ENCODE assay signal across 11 cellular contexts in the genomic region with DNA sequence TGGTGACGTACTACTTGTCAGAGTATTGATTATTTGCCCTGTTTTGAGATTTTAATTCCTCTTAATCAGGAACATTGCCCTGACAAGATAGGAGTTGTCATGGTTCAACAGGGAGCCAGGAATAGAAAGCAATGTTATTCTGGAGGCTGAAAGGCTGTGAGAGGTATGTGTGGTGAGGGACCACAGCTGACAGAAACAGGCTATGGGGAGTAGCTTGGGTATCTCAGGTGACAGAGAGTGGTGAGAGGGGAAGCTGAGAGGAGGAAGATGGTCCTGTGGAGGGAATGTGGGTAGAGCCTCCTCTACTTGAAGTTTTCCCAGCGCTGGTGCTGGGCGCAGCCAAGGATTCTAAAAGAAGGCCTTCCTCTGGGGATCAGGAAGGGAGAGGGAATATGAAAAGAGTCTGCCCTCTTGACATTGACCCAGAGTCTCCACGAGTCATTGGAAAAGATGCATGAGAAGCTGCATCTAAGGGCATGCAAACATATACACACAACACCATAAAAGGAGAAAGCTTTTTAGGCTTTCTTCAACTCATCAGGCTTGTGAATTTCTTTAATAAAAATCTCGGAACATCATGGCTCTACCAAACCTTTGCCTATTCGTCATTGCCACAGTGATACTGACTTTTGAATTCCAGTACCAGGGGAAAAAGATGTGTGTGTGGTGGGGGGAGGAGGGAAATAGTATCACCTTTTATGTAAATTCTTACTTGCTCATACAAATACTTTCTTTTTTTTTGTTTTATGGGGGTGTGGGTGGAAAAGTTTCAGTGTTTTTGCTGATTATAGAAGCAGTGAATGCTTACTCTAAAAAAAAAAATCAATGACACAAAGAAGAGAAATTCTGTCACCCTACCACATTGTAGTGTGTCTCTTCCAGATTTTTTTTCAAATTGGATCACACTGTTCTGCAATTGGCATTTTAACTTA. TPM values are rescaled to one million over a fixed set of nuclear protein-coding genes. Genes with fewer than 3 reads are reported as not detected.
DNase-seq lines count a peak whose midpoint lies in the region; ATAC-seq, FAIRE-seq and TF ChIP-seq lines count a peak whose summit lies in the region.
"Had no signal": no experiment of that assay in that cellular context is flagged by ENCODE, and none has a peak within 500 bp of the region (broad histone marks: within the 10 kb centered on the region; RNA-seq: fewer than 3 reads in every experiment).

No MANE protein-coding gene starts in this region.

- H3K79me2 ChIP-seq in HepG2 (ENCODE audit: insufficient read depth, low read length) = no peaks in the 10 kb centered on the region

- no peak overlapping the region for H3K4me3 ChIP-seq in HepG2 (replicated peaks in 1 of 3; ENCODE audit: insufficient read depth in 1 of 3, low read depth in 2 of 3, low read length in 3 of 3)

- no peak for TF ChIP-seq EP300 in HepG2 (IDR thresholded peaks at IDR 0.05; ENCODE audit: low read depth in 2 of 2, low read length in 2 of 2)
- no peak for TF ChIP-seq EP300 in HepG2 (CRISPR knock-in tag; IDR thresholded peaks at IDR 0.05; ENCODE audit: borderline replicate concordance)

- in situ Hi-C loops in HepG2 (cut with HindIII; ENCODE audit: extremely low pct_ligation_motif_present, low pct_unique_long_range_greater_than_20kb) = no loop called here

- H3K27me3 ChIP-seq in HepG2 (ENCODE audit: control insufficient read depth in 1 of 2, insufficient read depth in 2 of 2, low read length in 2 of 2) = no peaks in the 10 kb centered on the region

- no peaks in the 10 kb centered on the region for H3K4me1 ChIP-seq in HepG2 (ENCODE audit: insufficient read depth, low read length)

- POLR2A ChIA-PET in HepG2 (lab: Yijun Ruan, JAX) = no interaction called here

- no peak overlapping the region for H3K9ac ChIP-seq in HepG2 (ENCODE audit: insufficient read depth, low read depth, low read length)

- H3K9me3 ChIP-seq in HepG2 (ENCODE audit: low read length) = no peaks in the 10 kb centered on the region

- ATAC-seq in GM21717 (IDR thresholded peaks at IDR 0.05; ENCODE audit: unreplicated experiment) (peak; percentile 66), HG03378 (IDR thresholded peaks at IDR 0.05; ENCODE audit: unreplicated experiment) (peak; percentile 41), HepG2 (no peak)

- no peak overlapping the region for H3K27ac ChIP-seq in HepG2 (ENCODE audit: extremely low read length, insufficient read depth, low read length)

- no peaks in the 10 kb centered on the region for H3K36me3 ChIP-seq in HepG2 (replicated peaks in 1 of 2; ENCODE audit: control insufficient read depth in 1 of 2, insufficient read depth in 2 of 2, low read length in 2 of 2)

- FAIRE-seq in HepG2 (lab: Jason Lieb, UNC) = no peak
- FAIRE-seq: A204.1, endometrium had no signal

- no TSS peak for BruUV-seq in HepG2 (replicated peaks; lab: Mats Ljungman, UMichigan)

- 35% methylated on average over 6 of the region's 6 CpGs for WGBS in HepG2 (ENCODE audit: low lambda C conversion rate)

- CTCF ChIA-PET in HepG2 (lab: Yijun Ruan, JAX; ENCODE audit: low intra/inter-chr PET ratio, low total read pairs) = no interaction called here

- intact Hi-C loops in HepG2 (cut with micrococcal nuclease; ENCODE audit: unreplicated experiment) = no loop called here

- TF ChIP-seq POLR2A in HepG2 (IDR thresholded peaks at IDR 0.05; ENCODE audit: insufficient read depth in 1 of 2, low read depth in 2 of 2, low read length in 2 of 2) = no peak

- TF ChIP-seq RAD21 in HepG2 (CRISPR knock-in tag; IDR thresholded peaks at IDR 0.05) = no peak

- no peak for TF ChIP-seq CTCF in HepG2 (CRISPR knock-in tag; IDR thresholded peaks at IDR 0.05)

- H4K20me1 ChIP-seq in HepG2 (ENCODE audit: insufficient read depth, low read length) = no peaks in the 10 kb centered on the region

- H3K4me2 ChIP-seq in HepG2 (ENCODE audit: low read depth, low read length) = no peak overlapping the region

- H2AFZ ChIP-seq in HepG2 (ENCODE audit: low read length) = no peak overlapping the region

- peak; percentile 23 for DNase-seq in NCI-H2107 treated with DMSO at 0.1 percent for 48 hours (lab: John Stamatoyannopoulos, UW; ENCODE audit: unreplicated experiment)
- DNase-seq in NCI-H2107 (lab: John Stamatoyannopoulos, UW) = no peak
- DNase-seq in HepG2 (ENCODE audit: low spot score) = no peak
- no peak for DNase-seq in NK-92 treated with Interleukin-12 subunit alpha and Interleukin-12 subunit beta, amount 100 ng/mL, for 24 hours (lab: John Stamatoyannopoulos, UW)
- no peak for DNase-seq in hippocampal formation (lab: John Stamatoyannopoulos, UW)
- no peak for DNase-seq in stimulated activated CD4-positive, alpha-beta T cell treated with anti-CD3 and anti-CD28 coated beads, Interleukin-4, amount 100 ng/mL, for 4 hours
- DNase-seq: activated naive CD4-positive, alpha-beta T cell had no signal

TF ChIP-seq in HepG2, 621 proteins besides CTCF, POLR2A, EP300 and RAD21:
- TF ChIP-seq CREB1 (IDR thresholded peaks at IDR 0.05) (0 out of 2 replicates have a peak, but pooled peaks have one; percentile 46), CREB1 (CRISPR knock-in tag; IDR thresholded peaks at IDR 0.05) (no peak)
- TF ChIP-seq, protein P1, sequence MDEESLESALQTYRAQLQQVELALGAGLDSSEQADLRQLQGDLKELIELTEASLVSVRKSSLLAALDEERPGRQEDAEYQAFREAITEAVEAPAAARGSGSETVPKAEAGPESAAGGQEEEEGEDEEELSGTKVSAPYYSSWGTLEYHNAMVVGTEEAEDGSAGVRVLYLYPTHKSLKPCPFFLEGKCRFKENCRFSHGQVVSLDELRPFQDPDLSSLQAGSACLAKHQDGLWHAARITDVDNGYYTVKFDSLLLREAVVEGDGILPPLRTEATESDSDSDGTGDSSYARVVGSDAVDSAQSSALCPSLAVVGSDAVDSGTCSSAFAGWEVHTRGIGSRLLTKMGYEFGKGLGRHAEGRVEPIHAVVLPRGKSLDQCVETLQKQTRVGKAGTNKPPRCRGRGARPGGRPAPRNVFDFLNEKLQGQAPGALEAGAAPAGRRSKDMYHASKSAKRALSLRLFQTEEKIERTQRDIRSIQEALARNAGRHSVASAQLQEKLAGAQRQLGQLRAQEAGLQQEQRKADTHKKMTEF (CRISPR knock-in tag; IDR thresholded peaks at IDR 0.05) = no peak

RNA-seq across cellular contexts. Expression of a gene that starts 39.9 kb away (rescaled TPM):
- total RNA-seq in HepG2 (2016; rRNA removed; fragmentation: Illumina TruSeq; extraction: Trizol) = 25.2 and 44.4 TPM in 2 replicates
- 7.9 and 8.6 TPM in 2 replicates for total RNA-seq in HepG2 (2016; cell fraction: cytosol; rRNA removed; fragmentation: Illumina TruSeq; extraction: Trizol; ENCODE audit: low read depth)
- total RNA-seq in HepG2 (2016; cell fraction: insoluble cytoplasmic fraction; rRNA removed; fragmentation: Illumina TruSeq; extraction: Trizol) = 26.3 and 40.3 TPM in 2 replicates
- 9.4 and 10.7 TPM in 2 replicates for total RNA-seq in HepG2 (2016; cell fraction: membrane; rRNA removed; fragmentation: Illumina TruSeq; extraction: Trizol)
- total RNA-seq in HepG2 (2016; cell fraction: nucleus; rRNA removed; fragmentation: Illumina TruSeq; extraction: Trizol) = 30.8 and 35.0 TPM in 2 replicates
- polyA plus RNA-seq in HepG2 (2011; rRNA removed) = 17.0 and 20.8 TPM in 2 replicates
- polyA plus RNA-seq in HepG2 (2011; cell fraction: cytosol; rRNA removed) = 19.3 and 24.1 TPM in 2 replicates
- polyA plus RNA-seq in HepG2 (2011; cell fraction: nucleus; rRNA removed) = 9.2 and 12.0 TPM in 2 replicates
- 23.8 and 32.5 TPM in 2 replicates for polyA plus RNA-seq in HepG2 (2012)
- 6.4 and 6.9 TPM in 2 replicates for polyA plus RNA-seq in HepG2 (2016; cell fraction: cytosol; fragmentation: Illumina TruSeq; extraction: Trizol; ENCODE audit: low read depth)
- 21.8 and 23.9 TPM in 2 replicates for polyA plus RNA-seq in HepG2 (2016; cell fraction: insoluble cytoplasmic fraction; fragmentation: Illumina TruSeq; extraction: Trizol; ENCODE audit: low read depth)
- 8.3 and 8.6 TPM in 2 replicates for polyA plus RNA-seq in HepG2 (2016; cell fraction: membrane; fragmentation: Illumina TruSeq; extraction: Trizol; ENCODE audit: low read depth)
- polyA plus RNA-seq in HepG2 (2016; cell fraction: nucleus; fragmentation: Illumina TruSeq; extraction: Trizol; ENCODE audit: insufficient read depth, low read depth) = 38.7 and 45.9 TPM in 2 replicates
- polyA minus RNA-seq in HepG2 (2011; rRNA and poly(A)+ RNA removed; ENCODE audit: low replicate concordance) = 9.0 and 23.9 TPM in 2 replicates
- polyA minus RNA-seq in HepG2 (2011; cell fraction: cytosol; rRNA and poly(A)+ RNA removed) = 15.3 and 15.4 TPM in 2 replicates
- 11.6 and 15.4 TPM in 2 replicates for polyA minus RNA-seq in HepG2 (2011; cell fraction: nucleus; rRNA and poly(A)+ RNA removed)

RNA-seq across cellular contexts. Expression of a gene that starts 43.9 kb away (rescaled TPM):
- 29.8 and 37.6 TPM in 2 replicates for total RNA-seq in HepG2 (2016; rRNA removed; fragmentation: Illumina TruSeq; extraction: Trizol)
- total RNA-seq in HepG2 (2016; cell fraction: cytosol; rRNA removed; fragmentation: Illumina TruSeq; extraction: Trizol; ENCODE audit: low read depth) = 12.6 and 12.8 TPM in 2 replicates
- total RNA-seq in HepG2 (2016; cell fraction: insoluble cytoplasmic fraction; rRNA removed; fragmentation: Illumina TruSeq; extraction: Trizol) = 27.0 and 34.6 TPM in 2 replicates
- total RNA-seq in HepG2 (2016; cell fraction: membrane; rRNA removed; fragmentation: Illumina TruSeq; extraction: Trizol) = 36.5 and 40.3 TPM in 2 replicates
- total RNA-seq in HepG2 (2016; cell fraction: nucleus; rRNA removed; fragmentation: Illumina TruSeq; extraction: Trizol) = 23.7 and 28.3 TPM in 2 replicates
- 20.4 and 23.3 TPM in 2 replicates for polyA plus RNA-seq in HepG2 (2011; rRNA removed)
- polyA plus RNA-seq in HepG2 (2011; cell fraction: cytosol; rRNA removed) = 6.8 and 14.1 TPM in 2 replicates
- 13.7 and 18.0 TPM in 2 replicates for polyA plus RNA-seq in HepG2 (2011; cell fraction: nucleus; rRNA removed)
- 29.6 and 41.4 TPM in 2 replicates for polyA plus RNA-seq in HepG2 (2012)
- 9.4 and 10.8 TPM in 2 replicates for polyA plus RNA-seq in HepG2 (2016; cell fraction: cytosol; fragmentation: Illumina TruSeq; extraction: Trizol; ENCODE audit: low read depth)
- polyA plus RNA-seq in HepG2 (2016; cell fraction: insoluble cytoplasmic fraction; fragmentation: Illumina TruSeq; extraction: Trizol; ENCODE audit: low read depth) = 30.9 and 34.7 TPM in 2 replicates
- 23.2 and 25.1 TPM in 2 replicates for polyA plus RNA-seq in HepG2 (2016; cell fraction: membrane; fragmentation: Illumina TruSeq; extraction: Trizol; ENCODE audit: low read depth)
- polyA plus RNA-seq in HepG2 (2016; cell fraction: nucleus; fragmentation: Illumina TruSeq; extraction: Trizol; ENCODE audit: insufficient read depth, low read depth) = 42.0 and 44.4 TPM in 2 replicates
- 36.9 and 46.4 TPM in 2 replicates for polyA minus RNA-seq in HepG2 (2011; rRNA and poly(A)+ RNA removed; ENCODE audit: low replicate concordance)
- polyA minus RNA-seq in HepG2 (2011; cell fraction: cytosol; rRNA and poly(A)+ RNA removed) = 25.6 and 32.2 TPM in 2 replicates
- polyA minus RNA-seq in HepG2 (2011; cell fraction: nucleus; rRNA and poly(A)+ RNA removed) = 49.9 and 56.8 TPM in 2 replicates
